23 cellular contexts compared by ENCODE assay signal in the genomic region with DNA sequence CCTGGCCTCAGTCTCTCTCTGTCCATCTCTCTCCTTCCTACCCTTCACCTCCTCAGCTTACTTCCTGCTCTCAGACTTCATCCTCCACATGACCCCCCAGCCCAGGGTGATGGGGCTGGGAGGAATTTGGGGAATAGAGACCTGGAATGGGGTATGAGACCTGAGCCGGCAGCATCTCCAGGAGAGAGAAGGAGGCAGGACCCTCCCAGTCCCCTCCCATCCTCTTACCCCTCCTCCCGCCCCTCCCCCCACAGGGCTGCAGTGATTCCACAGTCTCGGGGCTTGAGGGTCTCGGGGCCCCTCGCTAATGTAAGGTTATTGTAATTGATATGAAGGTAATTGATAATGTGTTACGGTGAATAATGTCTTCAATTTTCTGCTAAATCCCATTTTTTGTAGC.
"Had no signal": no experiment of that assay in that cellular context is flagged by ENCODE, and none has a peak within 500 bp of the region (broad histone marks: within the 10 kb centered on the region; RNA-seq: fewer than 3 reads in every experiment).

No MANE protein-coding gene starts in this region.

- H3K4me3 Mint-ChIP-seq: natural killer cell treated with Interleukin-12 subunit alpha and Interleukin-12 subunit beta and Interleukin-15 and Interleukin-18, amount 100 ng/mL, for 72 hours; stimulated activated memory B cell treated with anti-CD40 and anti-IgM and Interleukin-4, amounts not matched to agents 10 μg/mL and 1 μg/mL and 100 μg/mL, for 72 hours; stimulated activated naive CD8-positive, alpha-beta T cell treated with anti-CD3 and anti-CD28 coated beads, Interleukin-15, Interleukin-2, amounts not matched to agents 100 ng/mL and 50 ng/mL, for 24 hours had no signal

- DNase-seq: colonic mucosa; dermis blood vessel endothelial cell; esophagus squamous epithelium; foreskin fibroblast; left cardiac atrium; left ventricle myocardium inferior; mesenchymal stem cell; midbrain; occipital lobe; psoas muscle; retina; right lobe of liver; stimulated activated CD4-positive, alpha-beta T cell treated with anti-CD3 and anti-CD28 coated beads, Interleukin-15, amount 100 ng/mL, for 24 hours; stimulated activated CD4-positive, alpha-beta T cell treated with anti-CD3 and anti-CD28 coated beads, Interleukin-1b, Interleukin-23, amount 100 ng/mL, for 48 hours; stimulated activated CD4-positive, alpha-beta T cell treated with anti-CD3 and anti-CD28 coated beads, Interleukin-4, amount 100 ng/mL, for 24 hours; tibial artery; upper lobe of left lung; uterus had no signal

- H3K27ac ChIP-seq: colonic mucosa, esophagus squamous epithelium, gastroesophageal sphincter, left ventricle myocardium inferior, psoas muscle, right lobe of liver, tibial artery, upper lobe of left lung, uterus had no signal

- H3K4me1 ChIP-seq: colonic mucosa, psoas muscle, right lobe of liver had no signal

- H3K36me3 Mint-ChIP-seq: natural killer cell treated with Interleukin-12 subunit alpha and Interleukin-12 subunit beta and Interleukin-15 and Interleukin-18, amount 100 ng/mL, for 72 hours; stimulated activated memory B cell treated with anti-CD40 and anti-IgM and Interleukin-4, amounts not matched to agents 10 μg/mL and 1 μg/mL and 100 μg/mL, for 72 hours had no signal

- H3K9me3 Mint-ChIP-seq: natural killer cell treated with Interleukin-12 subunit alpha and Interleukin-12 subunit beta and Interleukin-15 and Interleukin-18, amount 100 ng/mL, for 72 hours; stimulated activated memory B cell treated with anti-CD40 and anti-IgM and Interleukin-4, amounts not matched to agents 10 μg/mL and 1 μg/mL and 100 μg/mL, for 72 hours; stimulated activated naive CD8-positive, alpha-beta T cell treated with anti-CD3 and anti-CD28 coated beads, Interleukin-15, Interleukin-2, amounts not matched to agents 100 ng/mL and 50 ng/mL, for 24 hours had no signal

- H3K27ac Mint-ChIP-seq: natural killer cell treated with Interleukin-12 subunit alpha and Interleukin-12 subunit beta and Interleukin-15 and Interleukin-18, amount 100 ng/mL, for 72 hours; stimulated activated memory B cell treated with anti-CD40 and anti-IgM and Interleukin-4, amounts not matched to agents 10 μg/mL and 1 μg/mL and 100 μg/mL, for 72 hours; stimulated activated naive CD8-positive, alpha-beta T cell treated with anti-CD3 and anti-CD28 coated beads, Interleukin-15, Interleukin-2, amounts not matched to agents 100 ng/mL and 50 ng/mL, for 24 hours had no signal

- H3K36me3 ChIP-seq: colonic mucosa, esophagus squamous epithelium, gastroesophageal sphincter, left ventricle myocardium inferior, right lobe of liver, tibial artery, upper lobe of left lung, uterus had no signal

- H3K4me3 ChIP-seq: colonic mucosa, esophagus squamous epithelium, gastroesophageal sphincter, left ventricle myocardium inferior, lung, psoas muscle, right lobe of liver, tibial artery, upper lobe of left lung, uterus had no signal

- H3K9me3 ChIP-seq: colonic mucosa, esophagus squamous epithelium, gastroesophageal sphincter, left ventricle myocardium inferior, psoas muscle, right lobe of liver, tibial artery, upper lobe of left lung, uterus had no signal

- ATAC-seq: gastroesophageal sphincter; left cardiac atrium; natural killer cell treated with Interleukin-12 subunit alpha and Interleukin-12 subunit beta and Interleukin-15 and Interleukin-18, amount 100 ng/mL, for 72 hours; psoas muscle; right lobe of liver; stimulated activated memory B cell treated with anti-CD40 and anti-IgM and Interleukin-4, amounts not matched to agents 10 μg/mL and 1 μg/mL and 100 μg/mL, for 72 hours had no signal
